Comparison of ENCODE assay signal across 1 cellular context in genomic region chr4:15479089-15479912, GRCh38.
A peak's percentile ranks its signal among the peaks of the same experiment; 100 is the strongest.
TF ChIP-seq lines count a peak whose summit lies in the region.

No MANE protein-coding gene starts in this region.

TF ChIP-seq in HEK293, 187 proteins besides CTCF, POLR2A, EP300 and RAD21 (continued from another document):
- peak; percentile 41 for TF ChIP-seq PRDM10 (tag by site-specific recombination; IDR thresholded peaks at IDR 0.05)
- TF ChIP-seq ZSCAN18 (tag by site-specific recombination; IDR thresholded peaks at IDR 0.05) = no peak
- TF ChIP-seq ZNF514 (tag by site-specific recombination; IDR thresholded peaks at IDR 0.05) = no peak
- TF ChIP-seq WT1 (tag by site-specific recombination; IDR thresholded peaks at IDR 0.05) = peak; percentile 51; the same call in 1 of the 2 replicates
- 0 out of 2 replicates have a peak, but pooled peaks have one; percentile 14 for TF ChIP-seq ZBTB8A (tag by site-specific recombination; IDR thresholded peaks at IDR 0.05)
- no peak for TF ChIP-seq PRDM1 (tag by site-specific recombination; IDR thresholded peaks at IDR 0.05)
- TF ChIP-seq ZNF10 (tag by site-specific recombination; IDR thresholded peaks at IDR 0.05) = peak; percentile 26; the same call in 1 of the 2 replicates
- peak; percentile 78 for TF ChIP-seq GLIS2 (tag by site-specific recombination; IDR thresholded peaks at IDR 0.05)
- TF ChIP-seq ZNF202 (tag by site-specific recombination; IDR thresholded peaks at IDR 0.05; ENCODE audit: borderline replicate concordance) = no peak
- TF ChIP-seq ZNF366 (tag by site-specific recombination; conservative IDR thresholded peaks at IDR 0.05) = peak; percentile 47; the same call in 1 of the 2 replicates
- no peak for TF ChIP-seq ZNF311 (tag by site-specific recombination; IDR thresholded peaks at IDR 0.05; ENCODE audit: borderline replicate concordance)
- TF ChIP-seq ZNF600 (tag by site-specific recombination; IDR thresholded peaks at IDR 0.05) = peak; percentile 49; the same call in 1 of the 2 replicates
- no peak for TF ChIP-seq RBAK (tag by site-specific recombination; IDR thresholded peaks at IDR 0.05)
- TF ChIP-seq ZNF473 (tag by site-specific recombination; IDR thresholded peaks at IDR 0.05) = no peak
- peak; percentile 98 for TF ChIP-seq ZNF654 (tag by site-specific recombination; IDR thresholded peaks at IDR 0.05; ENCODE audit: low read depth)
- peak; percentile 69 for TF ChIP-seq SP3 (tag by site-specific recombination; IDR thresholded peaks at IDR 0.05)
- peak; percentile 58; the same call in 1 of the 2 replicates for TF ChIP-seq GLIS1 (tag by site-specific recombination; IDR thresholded peaks at IDR 0.05)
TF ChIP-seq in HEK293: peak in this region for 24.
